In the genomic region with DNA sequence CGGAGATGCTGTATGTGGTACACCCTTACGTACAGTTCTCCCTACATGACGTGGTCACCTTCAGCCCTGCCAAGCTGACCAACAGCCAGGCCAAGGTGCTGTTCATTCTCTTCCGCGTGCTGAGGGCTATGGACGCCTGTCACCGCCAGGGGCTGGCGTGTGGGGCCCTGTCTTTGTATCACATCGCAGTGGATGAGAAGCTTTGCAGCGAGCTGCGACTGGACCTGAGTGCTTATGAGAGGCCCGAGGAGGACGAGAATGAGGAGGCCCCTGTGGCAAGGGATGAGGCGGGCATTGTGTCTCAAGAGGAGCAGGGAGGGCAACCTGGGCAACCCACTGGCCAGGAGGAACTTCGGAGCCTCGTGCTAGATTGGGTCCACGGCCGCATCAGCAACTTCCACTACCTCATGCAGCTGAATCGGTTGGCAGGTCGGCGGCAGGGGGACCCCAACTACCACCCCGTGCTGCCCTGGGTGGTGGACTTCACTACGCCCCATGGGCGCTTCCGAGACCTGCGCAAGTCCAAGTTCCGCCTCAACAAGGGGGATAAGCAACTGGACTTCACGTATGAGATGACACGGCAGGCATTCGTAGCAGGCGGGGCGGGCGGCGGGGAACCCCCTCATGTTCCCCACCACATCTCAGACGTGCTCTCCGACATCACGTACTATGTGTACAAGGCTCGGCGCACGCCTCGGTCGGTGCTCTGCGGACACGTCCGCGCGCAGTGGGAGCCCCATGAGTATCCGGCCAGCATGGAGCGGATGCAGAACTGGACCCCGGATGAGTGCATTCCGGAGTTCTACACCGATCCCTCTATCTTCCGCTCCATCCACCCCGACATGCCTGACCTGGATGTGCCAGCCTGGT, we compare ENCODE assay signal across 8 cellular contexts. TPM values are rescaled to one million over a fixed set of nuclear protein-coding genes. Genes with fewer than 3 reads are reported as not detected.
A peak's percentile ranks its signal among the peaks of the same experiment; 100 is the strongest.
DNase-seq lines count a peak whose midpoint lies in the region; ATAC-seq and TF ChIP-seq lines count a peak whose summit lies in the region.

No MANE protein-coding gene starts in this region.

- intact Hi-C loops in ascending aorta (cut with DNase I) (loop anchor here (2.0 kb wide), 3 partner anchors 59 to 139 kb away; partner anchors contain the start of gene RPA1), tibial artery (cut with DNase I; ENCODE audit: low total_unique reads) (loop anchor here (2.0 to 10.0 kb wide), 2 partner anchors 55 to 109 kb away; partner anchors contain the start of gene RPA1)

- no peak overlapping the region for H3K4me2 ChIP-seq in mesenchymal stem cell (ENCODE audit: low read length, poor library complexity, severe bottlenecking)

- TF ChIP-seq CTCF in ascending aorta (IDR thresholded peaks at IDR 0.05): no peak
- TF ChIP-seq CTCF in tibial artery (IDR thresholded peaks at IDR 0.05): no peak

- H3K14ac ChIP-seq in mesenchymal stem cell (ENCODE audit: low read length in 2 of 2): no peak overlapping the region

- peak overlapping the region in 1 of 2 experiments; percentile 81 for H3K4ac ChIP-seq in mesenchymal stem cell (ENCODE audit: low read depth in 1 of 2, low read length in 2 of 2)

- peak overlapping the region in 1 of 2 experiments; percentile 3 for H2BK12ac ChIP-seq in mesenchymal stem cell (ENCODE audit: low read length in 2 of 2)

- no peak overlapping the region for H3K23ac ChIP-seq in mesenchymal stem cell (ENCODE audit: low read length in 2 of 2)

- H3K27me3 ChIP-seq in ascending aorta (no peaks in the 10 kb centered on the region), mesenchymal stem cell (ENCODE audit: control insufficient read depth in 1 of 2, insufficient read depth in 1 of 2, low read length in 2 of 2) (no peaks in the 10 kb centered on the region), tibial artery (no peaks in the 10 kb centered on the region)

- WGBS in mesenchymal stem cell: 97% methylated on average over 54 of the region's 54 CpGs

- H3K18ac ChIP-seq in mesenchymal stem cell (ENCODE audit: low read depth in 1 of 2, low read length in 2 of 2): peak overlapping the region in 1 of 2 experiments; percentile 22

- H3K27ac ChIP-seq in ascending aorta: no peak overlapping the region
- no peak overlapping the region for H3K27ac ChIP-seq in mesenchymal stem cell (ENCODE audit: low read length, poor library complexity, severe bottlenecking)
- H3K27ac ChIP-seq in tibial artery: peak overlapping the region in 1 of 2 donors; percentile 86

- peak overlapping the region; percentile 82 for H3K9ac ChIP-seq in mesenchymal stem cell (ENCODE audit: low read length)

- no peaks in the 10 kb centered on the region for H3K9me3 ChIP-seq in ascending aorta
- H3K9me3 ChIP-seq in mesenchymal stem cell (ENCODE audit: control insufficient read depth, low read length): no peaks in the 10 kb centered on the region
- H3K9me3 ChIP-seq in tibial artery: no peaks in the 10 kb centered on the region

- peak overlapping the region; percentile 82 for H4K91ac ChIP-seq in mesenchymal stem cell (ENCODE audit: low read length)

- peaks cover 26% of the 10 kb centered on the region for H3K79me1 ChIP-seq in mesenchymal stem cell (replicated peaks; ENCODE audit: low read length, poor library complexity, severe bottlenecking)

- H2BK5ac ChIP-seq in mesenchymal stem cell (ENCODE audit: low read depth, low read length, poor library complexity, severe bottlenecking): no peak overlapping the region

- no peak overlapping the region for H2BK15ac ChIP-seq in mesenchymal stem cell (ENCODE audit: low read depth, poor library complexity, severe bottlenecking)

- ATAC-seq in activated CD4-positive, CD25-positive, alpha-beta regulatory T cell treated with anti-CD3 and anti-CD28 coated beads, Interleukin-2, amount 50 U/mL, for 24 hours: no peak

- H3K36me3 ChIP-seq in ascending aorta: peaks cover 13 to 33% of the 10 kb centered on the region in 2 donors
- H3K36me3 ChIP-seq in mesenchymal stem cell (ENCODE audit: control insufficient read depth in 1 of 2, insufficient read depth in 2 of 2, low read depth in 1 of 2, low read length in 2 of 2): peaks cover 36 to 44% of the 10 kb centered on the region in 2 experiments
- H3K36me3 ChIP-seq in tibial artery: peaks cover 11 to 48% (median 42%) of the 10 kb centered on the region in 3 donors

- peak; percentile 9 for DNase-seq in activated naive CD4-positive, alpha-beta T cell treated with anti-CD3 and anti-CD28 coated beads, Interleukin-2, amount 50 U/mL, for 16 hours
- no peak for DNase-seq in activated naive CD4-positive, alpha-beta T cell treated with Interleukin-2 at 50 U/mL for 16 hours
- DNase-seq in ascending aorta (ENCODE audit: low spot score in 2 of 2) (no peak), mesenchymal stem cell (no peak), tibial artery (no peak), KBM-7 (no peak), DMS53 treated with DMSO at 0.1 percent for 48 hours (lab: John Stamatoyannopoulos, UW; ENCODE audit: unreplicated experiment) (no peak)

- no peak overlapping the region for H2BK120ac ChIP-seq in mesenchymal stem cell (ENCODE audit: low read depth, low read length)

- H3K4me1 ChIP-seq in ascending aorta (peaks cover 8 to 18% of the 10 kb centered on the region in 2 donors), mesenchymal stem cell (ENCODE audit: control insufficient read depth, insufficient read depth, low read depth, low read length) (peaks cover 38% of the 10 kb centered on the region), tibial artery (peaks cover 0 to 43% (median 26%) of the 10 kb centered on the region in 4 donors)

- H2AFZ ChIP-seq in mesenchymal stem cell (ENCODE audit: low read depth, low read length): no peak overlapping the region

- in situ Hi-C loops in KBM-7 (cut with MboI; ENCODE audit: low pct_unique_long_range_greater_than_20kb, low sequenced_read_pairs): no loop called here

- no peak overlapping the region for H2AK5ac ChIP-seq in mesenchymal stem cell (ENCODE audit: low read length, severe bottlenecking)

- H4K8ac ChIP-seq in mesenchymal stem cell (ENCODE audit: low read length): peak overlapping the region; percentile 40

- peak overlapping the region; percentile 65 to 91 for H3K4me3 ChIP-seq in ascending aorta
- peak overlapping the region in 1 of 2 experiments; percentile 84 for H3K4me3 ChIP-seq in mesenchymal stem cell (ENCODE audit: insufficient read depth in 1 of 2, low read depth in 1 of 2, low read length in 2 of 2)
- peak overlapping the region; percentile 75 to 85 for H3K4me3 ChIP-seq in tibial artery

RNA-seq across cellular contexts. Expression of gene WDR81, which starts 1.4 kb away (rescaled TPM):
- total RNA-seq in ascending aorta: 70.4 TPM
- 15.3 TPM for polyA plus RNA-seq in mesenchymal stem cell (2013, experiment 1 of 2)
- polyA plus RNA-seq in mesenchymal stem cell (2013, experiment 2 of 2): 15.6 TPM

RNA-seq across cellular contexts. Expression of gene TLCD2, which starts 15.7 kb away (rescaled TPM):
- total RNA-seq in ascending aorta: 7.5 TPM
- polyA plus RNA-seq in mesenchymal stem cell (2013, experiment 1 of 2): 5.7 TPM
- 5.4 TPM for polyA plus RNA-seq in mesenchymal stem cell (2013, experiment 2 of 2)

RNA-seq across cellular contexts. Expression of gene SERPINF2, which starts 16.8 kb away (rescaled TPM):
- total RNA-seq in ascending aorta: 20.6 TPM
- polyA plus RNA-seq in mesenchymal stem cell (2013, experiment 1 of 2): 0.03 TPM
- 0.01 TPM for polyA plus RNA-seq in mesenchymal stem cell (2013, experiment 2 of 2)

RNA-seq across cellular contexts. Expression of gene SERPINF1, which starts 36.0 kb away (rescaled TPM):
- total RNA-seq in ascending aorta: 604 TPM
- 83.0 TPM for polyA plus RNA-seq in mesenchymal stem cell (2013, experiment 1 of 2)
- polyA plus RNA-seq in mesenchymal stem cell (2013, experiment 2 of 2): 81.2 TPM

RNA-seq across cellular contexts. Expression of gene PRPF8, which starts 41.2 kb away (rescaled TPM):
- 114 TPM for total RNA-seq in ascending aorta
- polyA plus RNA-seq in mesenchymal stem cell (2013, experiment 1 of 2): 89.1 TPM
- 80.8 TPM for polyA plus RNA-seq in mesenchymal stem cell (2013, experiment 2 of 2)
